Comparison of ENCODE assay signal across 14 cellular contexts in genomic region chr4:15414601-15415091, GRCh38. TPM values are rescaled to one million over a fixed set of nuclear protein-coding genes. Genes with fewer than 3 reads are reported as not detected.
DNase-seq lines count a peak whose midpoint lies in the region; ATAC-seq, FAIRE-seq and TF ChIP-seq lines count a peak whose summit lies in the region.
"Had no signal": no experiment of that assay in that cellular context is flagged by ENCODE, and none has a peak within 500 bp of the region (broad histone marks: within the 10 kb centered on the region; RNA-seq: fewer than 3 reads in every experiment).

No MANE protein-coding gene starts in this region.

- no peaks in the 10 kb centered on the region for H3K36me3 ChIP-seq in CD4-positive, CD25-positive, alpha-beta regulatory T cell (ENCODE audit: control insufficient read depth, insufficient read depth, low read length)
- no peaks in the 10 kb centered on the region for H3K36me3 ChIP-seq in PC-3 (ENCODE audit: low read depth, low read length)
- no peaks in the 10 kb centered on the region for H3K36me3 ChIP-seq in cardiac muscle cell
- H3K36me3 ChIP-seq in rectal smooth muscle tissue (ENCODE audit: control insufficient read depth, insufficient read depth, low read length), result no peaks in the 10 kb centered on the region
- no peaks in the 10 kb centered on the region for H3K36me3 ChIP-seq in testis (ENCODE audit: low read depth, missing control alignments)
- H3K36me3 ChIP-seq: SJSA1 had no signal

- no peak overlapping the region for H3K4me2 ChIP-seq in PC-3 (ENCODE audit: low read length)

- H3K79me2 ChIP-seq in PC-3 (ENCODE audit: low read length), result no peaks in the 10 kb centered on the region

- TF ChIP-seq CTCF in PC-3 (conservative IDR thresholded peaks at IDR 0.05; ENCODE audit: low read depth, low read length), result no peak
- TF ChIP-seq CTCF in cardiac muscle cell (IDR thresholded peaks at IDR 0.05; ENCODE audit: low read depth, low read length), result no peak
- TF ChIP-seq CTCF in testis (IDR thresholded peaks at IDR 0.05), result no peak

- no peak for ATAC-seq in CD4-positive, CD25-positive, alpha-beta regulatory T cell (ENCODE audit: low read depth in 2 of 2)
- peak; percentile 58 for ATAC-seq in PC-3

- H3K9ac ChIP-seq in PC-3 (ENCODE audit: low read length) (no peak overlapping the region), rectal smooth muscle tissue (ENCODE audit: low read length) (no peak overlapping the region)

- intact Hi-C loops in PC-3 (cut with micrococcal nuclease), result no loop called here
- intact Hi-C loops in testis (cut with DNase I; ENCODE audit: low total_unique reads), result no loop called here

- peaks cover 9% of the 10 kb centered on the region for H3K36me3 Mint-ChIP-seq in CD4-positive, CD25-positive, alpha-beta regulatory T cell
- H3K36me3 Mint-ChIP-seq: activated CD4-positive, alpha-beta memory T cell treated with anti-CD3 and anti-CD28 coated beads for 36 hours had no signal

- no peaks in the 10 kb centered on the region for H3F3A ChIP-seq in PC-3 (ENCODE audit: low read length, unreplicated experiment)

- H3K4me1 ChIP-seq in CD4-positive, CD25-positive, alpha-beta regulatory T cell (ENCODE audit: control insufficient read depth, insufficient read depth, low read length, poor library complexity, severe bottlenecking), result peaks cover 11% of the 10 kb centered on the region
- H3K4me1 ChIP-seq in PC-3 (ENCODE audit: insufficient read depth, low read length) (no peaks in the 10 kb centered on the region), cardiac muscle cell (ENCODE audit: low read depth) (peaks cover 46% of the 10 kb centered on the region), rectal smooth muscle tissue (ENCODE audit: control insufficient read depth, insufficient read depth, low read length) (peaks cover 10% of the 10 kb centered on the region), testis (peaks cover 6% of the 10 kb centered on the region)

- H2AFZ ChIP-seq in PC-3 (ENCODE audit: low read length), result no peak overlapping the region

- peak overlapping the region in 2 of 3 donors; percentile 21 to 50 for H3K27ac Mint-ChIP-seq in CD4-positive, CD25-positive, alpha-beta regulatory T cell
- H3K27ac Mint-ChIP-seq: activated CD4-positive, alpha-beta memory T cell treated with anti-CD3 and anti-CD28 coated beads for 36 hours had no signal

- H3K27me3 ChIP-seq in CD4-positive, CD25-positive, alpha-beta regulatory T cell (ENCODE audit: control insufficient read depth, insufficient read depth, low read length), result no peaks in the 10 kb centered on the region
- H3K27me3 ChIP-seq in PC-3 (ENCODE audit: low read length) (peaks cover 21% of the 10 kb centered on the region), cardiac muscle cell (no peaks in the 10 kb centered on the region), rectal smooth muscle tissue (ENCODE audit: control insufficient read depth, insufficient read depth, low read length) (no peaks in the 10 kb centered on the region), testis (no peaks in the 10 kb centered on the region)
- H3K27me3 ChIP-seq: SJSA1 had no signal

- CTCF ChIA-PET in PC-3 (lab: Charles Lee), result no interaction called here

- no peaks in the 10 kb centered on the region for H4K20me1 ChIP-seq in PC-3 (ENCODE audit: low read length)

- H3K9me3 Mint-ChIP-seq in CD4-positive, CD25-positive, alpha-beta regulatory T cell, result peaks cover 0 to 3% (median 0%) of the 10 kb centered on the region in 7 donors
- H3K9me3 Mint-ChIP-seq: activated CD4-positive, alpha-beta memory T cell treated with anti-CD3 and anti-CD28 coated beads for 36 hours had no signal

- no peak for FAIRE-seq in HTR-8/SVneo (lab: Jason Lieb, UNC)
- FAIRE-seq: H54 had no signal

- no peak overlapping the region for H3K27ac ChIP-seq in CD4-positive, CD25-positive, alpha-beta regulatory T cell (ENCODE audit: insufficient read depth, low read length, poor library complexity, severe bottlenecking)
- H3K27ac ChIP-seq in PC-3 (ENCODE audit: low read length) (no peak overlapping the region), cardiac muscle cell (peak overlapping the region; percentile 73), rectal smooth muscle tissue (ENCODE audit: low read depth, low read length) (peak overlapping the region; percentile 44), testis (peak overlapping the region in 1 of 2 donors; percentile 62)
- H3K27ac ChIP-seq: SJSA1 had no signal

- POLR2A ChIA-PET in PC-3 (lab: Charles Lee; ENCODE audit: unreplicated experiment), result no interaction called here

- no peak for DNase-seq in CD4-positive, CD25-positive, alpha-beta regulatory T cell
- peak; percentile 12 for DNase-seq in PC-3
- DNase-seq in cardiac muscle cell (ENCODE audit: low read depth in 1 of 2, low spot score in 1 of 2), result peak in 1 of 2 donors; percentile 34
- DNase-seq in germinal center (ENCODE audit: low spot score), result no peak
- no peak for DNase-seq in HTR-8/SVneo (ENCODE audit: insufficient read length, low spot score)
- no peak for DNase-seq in DMS79 (lab: John Stamatoyannopoulos, UW)
- DNase-seq in testis, result no peak
- DNase-seq: activated CD4-positive, alpha-beta memory T cell treated with anti-CD3 and anti-CD28 coated beads for 36 hours; amniotic stem cell; NCI-H1436 treated with DMSO at 0.1 percent for 48 hours had no signal

- no peaks in the 10 kb centered on the region for H3K9me2 ChIP-seq in PC-3 (replicated peaks; ENCODE audit: low read length)

- H3K9me3 ChIP-seq in CD4-positive, CD25-positive, alpha-beta regulatory T cell (ENCODE audit: control insufficient read depth in 2 of 2, low read length in 2 of 2), result no peaks in the 10 kb centered on the region
- H3K9me3 ChIP-seq in PC-3 (ENCODE audit: low read length), result no peaks in the 10 kb centered on the region
- no peaks in the 10 kb centered on the region for H3K9me3 ChIP-seq in cardiac muscle cell (ENCODE audit: low read depth)
- no peaks in the 10 kb centered on the region for H3K9me3 ChIP-seq in testis
- H3K9me3 ChIP-seq: SJSA1 had no signal

- H3K4me3 ChIP-seq in CD4-positive, CD25-positive, alpha-beta regulatory T cell (ENCODE audit: low read depth, low read length), result no peak overlapping the region
- H3K4me3 ChIP-seq in PC-3 (ENCODE audit: low read length) (no peak overlapping the region), cardiac muscle cell (no peak overlapping the region), rectal smooth muscle tissue (ENCODE audit: low read length) (no peak overlapping the region), testis (no peak overlapping the region)
- H3K4me3 ChIP-seq: SJSA1 had no signal

- 60 to 70% methylated on average over 3 of the region's 3 CpGs for WGBS in testis, 2 donors

- no TSS peak for BruUV-seq in PC-3 (replicated peaks; lab: Mats Ljungman, UMichigan)

- H3K4me1 Mint-ChIP-seq in CD4-positive, CD25-positive, alpha-beta regulatory T cell, result peaks cover 5 to 43% (median 13%) of the 10 kb centered on the region in 4 donors

- H3K27me3 Mint-ChIP-seq in CD4-positive, CD25-positive, alpha-beta regulatory T cell, result no peaks in the 10 kb centered on the region
- H3K27me3 Mint-ChIP-seq: activated CD4-positive, alpha-beta memory T cell treated with anti-CD3 and anti-CD28 coated beads for 36 hours had no signal

- no peak overlapping the region for H3K4me3 Mint-ChIP-seq in CD4-positive, CD25-positive, alpha-beta regulatory T cell
- H3K4me3 Mint-ChIP-seq: activated CD4-positive, alpha-beta memory T cell treated with anti-CD3 and anti-CD28 coated beads for 36 hours; neural crest cell had no signal

- TF ChIP-seq POLR2A in testis (IDR thresholded peaks at IDR 0.05), result no peak

RNA-seq across cellular contexts. Expression of gene C1QTNF7, which starts 13.2 kb away (rescaled TPM):
- not detected for total RNA-seq in CD4-positive, CD25-positive, alpha-beta regulatory T cell
- not detected for polyA plus RNA-seq in CD4-positive, CD25-positive, alpha-beta regulatory T cell
- total RNA-seq in PC-3 (2014; rRNA removed) (not detected in 2 replicates), cardiac muscle cell (not detected in 2 replicates), testis (1 to 10 TPM; 5.1 to 8.1 TPM)
- polyA plus RNA-seq in cardiac muscle cell (not detected in 2 replicates), testis (ENCODE audit: insufficient read depth, low read depth, low replicate concordance) (1.7 TPM)
- total RNA-seq: activated CD4-positive, alpha-beta memory T cell treated with anti-CD3 and anti-CD28 coated beads for 36 hours; neural crest cell; SJSA1 had no signal

RNA-seq across cellular contexts. Expression of gene CC2D2A, which starts 55.0 kb away (rescaled TPM):
- total RNA-seq in CD4-positive, CD25-positive, alpha-beta regulatory T cell, result not detected
- under 1 TPM; 0.09 to 0.64 (median 0.50) TPM for polyA plus RNA-seq in CD4-positive, CD25-positive, alpha-beta regulatory T cell
- total RNA-seq in PC-3 (2014; rRNA removed), result 13.1 and 13.4 TPM in 2 replicates
- 20.7 and 43.5 TPM in 2 replicates for total RNA-seq in cardiac muscle cell
- 17.3 and 29.0 TPM in 2 replicates for polyA plus RNA-seq in cardiac muscle cell
- total RNA-seq in testis, result 10 to 100 TPM; 21.9 to 23.7 TPM
- 16.9 TPM for polyA plus RNA-seq in testis (ENCODE audit: insufficient read depth, low read depth, low replicate concordance)
- total RNA-seq: activated CD4-positive, alpha-beta memory T cell treated with anti-CD3 and anti-CD28 coated beads for 36 hours had no signal

Comparison
In these comparisons a context has a peak if more than half of its experiments do, and no peak if none do; other contexts are left out.
1. H3K27ac ChIP-seq: peak in cardiac muscle cell (single experiment) and rectal smooth muscle tissue (single experiment); none in CD4-positive, CD25-positive, alpha-beta regulatory T cell (single experiment) and PC-3 (single experiment).
2. RNA of gene CC2D2A, which starts 55.0 kb away (total RNA-seq): 20.7 to 43.5 TPM in cardiac muscle cell, 21.9 to 23.7 TPM in testis and 13.1 to 13.4 TPM in PC-3; not detected in CD4-positive, CD25-positive, alpha-beta regulatory T cell (single experiment); every median in the first group is over 10 times any median in the second.